1 cellular context compared by ENCODE assay signal in the genomic region with DNA sequence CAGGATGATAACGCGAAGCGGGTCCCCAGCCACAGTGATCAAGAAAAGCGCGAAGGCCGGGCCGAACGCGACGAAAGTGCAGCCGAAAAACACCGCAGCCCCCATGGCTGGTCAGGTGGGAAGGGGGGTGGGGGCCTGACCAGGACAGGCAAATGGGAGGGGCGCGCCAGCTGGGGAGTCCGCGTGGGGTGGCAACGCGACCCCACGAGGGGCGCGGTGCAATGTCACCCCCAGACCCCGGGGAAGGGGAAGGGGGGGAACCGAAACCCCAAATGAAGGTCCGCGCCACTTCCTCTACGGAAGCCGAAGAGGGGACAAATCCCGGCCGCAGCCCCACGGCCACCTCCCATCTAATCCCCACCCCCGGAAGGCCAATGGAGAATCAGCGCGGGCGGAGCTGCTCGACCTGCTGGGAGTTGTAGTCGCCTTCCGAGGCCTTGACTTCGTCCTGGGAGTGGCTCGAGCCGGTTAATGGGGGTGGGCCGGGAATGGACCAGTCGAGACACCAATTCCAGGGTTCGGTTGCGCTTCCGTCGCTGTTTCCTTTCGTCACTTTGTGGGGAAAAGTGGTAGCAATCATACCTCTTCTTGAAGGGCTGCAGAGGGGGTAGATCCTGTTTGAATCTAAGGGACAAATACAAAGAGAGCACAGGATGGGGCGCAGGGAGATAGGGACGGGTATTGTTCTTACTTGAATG.
TF ChIP-seq lines count a peak whose summit lies in the region.

APH1A (minus strand) TSS at position 311 of the 698 bp plus-strand sequence; CDS start at position 105, 206 bp downstream.

TF ChIP-seq in HepG2, 621 proteins besides CTCF, POLR2A, EP300 and RAD21 (continued from another document and continues in another):
- TF ChIP-seq AFF4 (CRISPR knock-in tag; IDR thresholded peaks at IDR 0.05) (no peak), RAD51 (IDR thresholded peaks at IDR 0.05; ENCODE audit: borderline replicate concordance) (no peak), ARID2 (CRISPR knock-in tag; IDR thresholded peaks at IDR 0.05; ENCODE audit: borderline replicate concordance) (no peak), ZNF253 (CRISPR knock-in tag; IDR thresholded peaks at IDR 0.05; ENCODE audit: borderline replicate concordance) (no peak), ZNF12 (CRISPR knock-in tag; IDR thresholded peaks at IDR 0.05) (no peak), ZNF816 (CRISPR knock-in tag; IDR thresholded peaks at IDR 0.05; ENCODE audit: borderline replicate concordance) (no peak), ZNF766 (CRISPR knock-in tag; IDR thresholded peaks at IDR 0.05; ENCODE audit: borderline replicate concordance) (no peak), ZBTB14 (CRISPR knock-in tag; IDR thresholded peaks at IDR 0.05) (no peak), ZNF678 (CRISPR knock-in tag; IDR thresholded peaks at IDR 0.05) (no peak), ZNF749 (CRISPR knock-in tag; IDR thresholded peaks at IDR 0.05; ENCODE audit: borderline replicate concordance) (0 out of 2 replicates have a peak, but pooled peaks have one; percentile 15), RBAK (CRISPR knock-in tag; IDR thresholded peaks at IDR 0.05) (no peak), TMF1 (CRISPR knock-in tag; IDR thresholded peaks at IDR 0.05; ENCODE audit: low read depth) (no peak), ZC3H4 (CRISPR knock-in tag; IDR thresholded peaks at IDR 0.05; ENCODE audit: borderline replicate concordance) (no peak), ZNF446 (CRISPR knock-in tag; IDR thresholded peaks at IDR 0.05) (no peak), ZFX (CRISPR knock-in tag; IDR thresholded peaks at IDR 0.05; ENCODE audit: low read depth) (peak; percentile 75), ZC3H13 (CRISPR knock-in tag; IDR thresholded peaks at IDR 0.05) (no peak), SOX6 (IDR thresholded peaks at IDR 0.05) (no peak), SOX6 (CRISPR knock-in tag; IDR thresholded peaks at IDR 0.05) (peak; percentile 57), ZNF205 (CRISPR knock-in tag; IDR thresholded peaks at IDR 0.05) (no peak), ZKSCAN1 (IDR thresholded peaks at IDR 0.05; ENCODE audit: low read length) (no peak), ZNF232 (CRISPR knock-in tag; IDR thresholded peaks at IDR 0.05; ENCODE audit: borderline replicate concordance) (peak; percentile 44; the same call in 1 of the 2 replicates), BORCS8-MEF2B (CRISPR knock-in tag; IDR thresholded peaks at IDR 0.05) (no peak; the same call in 1 of the 2 replicates), ZNF354B (CRISPR knock-in tag; IDR thresholded peaks at IDR 0.05) (no peak), SRY (CRISPR knock-in tag; IDR thresholded peaks at IDR 0.05) (0 out of 2 replicates have a peak, but pooled peaks have one; percentile 78), ZNF33B (CRISPR knock-in tag; IDR thresholded peaks at IDR 0.05) (no peak), PRPF4 (IDR thresholded peaks at IDR 0.05; ENCODE audit: low read depth, low read length, poor library complexity, severe bottlenecking) (no peak), ZBTB1 (CRISPR knock-in tag; IDR thresholded peaks at IDR 0.05; ENCODE audit: borderline replicate concordance) (no peak), HNF4A (CRISPR knock-in tag; IDR thresholded peaks at IDR 0.05) (0 out of 2 replicates have a peak, but pooled peaks have one; percentile 16), ZNF335 (CRISPR knock-in tag; IDR thresholded peaks at IDR 0.05) (peak; percentile 56; the same call in 1 of the 2 replicates), POLR2AphosphoS2 (IDR thresholded peaks at IDR 0.05; ENCODE audit: low read depth, low read length) (no peak), EED (CRISPR knock-in tag; IDR thresholded peaks at IDR 0.05) (peak; percentile 87; the same call in 1 of the 2 replicates), MNT (IDR thresholded peaks at IDR 0.05) (no peak), SETDB1 (CRISPR knock-in tag; IDR thresholded peaks at IDR 0.05; ENCODE audit: borderline replicate concordance) (no peak), SPEN (CRISPR knock-in tag; IDR thresholded peaks at IDR 0.05; ENCODE audit: low read depth) (no peak; the same call in 1 of the 2 replicates), ZNF773 (CRISPR knock-in tag; IDR thresholded peaks at IDR 0.05; ENCODE audit: borderline replicate concordance) (peak; percentile 52; the same call in 1 of the 2 replicates), XRCC5 (optimal IDR thresholded peaks at IDR 0.05; ENCODE audit: low read length) (peak; percentile 79), NFE2 (CRISPR knock-in tag; IDR thresholded peaks at IDR 0.05) (no peak), ZNF296 (CRISPR knock-in tag; conservative IDR thresholded peaks at IDR 0.05) (no peak), CCDC6 (CRISPR knock-in tag; IDR thresholded peaks at IDR 0.05) (no peak), ZNF644 (CRISPR knock-in tag; IDR thresholded peaks at IDR 0.05; ENCODE audit: low read depth) (no peak)
- TF ChIP-seq, protein P1, sequence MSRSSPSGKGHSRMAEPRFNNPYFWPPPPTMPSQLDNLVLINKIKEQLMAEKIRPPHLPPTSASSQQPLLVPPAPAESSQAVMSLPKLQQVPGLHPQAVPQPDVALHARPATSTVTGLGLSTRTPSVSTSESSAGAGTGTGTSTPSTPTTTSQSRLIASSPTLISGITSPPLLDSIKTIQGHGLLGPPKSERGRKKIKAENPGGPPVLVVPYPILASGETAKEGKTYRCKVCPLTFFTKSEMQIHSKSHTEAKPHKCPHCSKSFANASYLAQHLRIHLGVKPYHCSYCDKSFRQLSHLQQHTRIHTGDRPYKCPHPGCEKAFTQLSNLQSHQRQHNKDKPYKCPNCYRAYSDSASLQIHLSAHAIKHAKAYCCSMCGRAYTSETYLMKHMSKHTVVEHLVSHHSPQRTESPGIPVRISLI (CRISPR knock-in tag; IDR thresholded peaks at IDR 0.05; ENCODE audit: borderline replicate concordance): no peak
- TF ChIP-seq, protein P2, sequence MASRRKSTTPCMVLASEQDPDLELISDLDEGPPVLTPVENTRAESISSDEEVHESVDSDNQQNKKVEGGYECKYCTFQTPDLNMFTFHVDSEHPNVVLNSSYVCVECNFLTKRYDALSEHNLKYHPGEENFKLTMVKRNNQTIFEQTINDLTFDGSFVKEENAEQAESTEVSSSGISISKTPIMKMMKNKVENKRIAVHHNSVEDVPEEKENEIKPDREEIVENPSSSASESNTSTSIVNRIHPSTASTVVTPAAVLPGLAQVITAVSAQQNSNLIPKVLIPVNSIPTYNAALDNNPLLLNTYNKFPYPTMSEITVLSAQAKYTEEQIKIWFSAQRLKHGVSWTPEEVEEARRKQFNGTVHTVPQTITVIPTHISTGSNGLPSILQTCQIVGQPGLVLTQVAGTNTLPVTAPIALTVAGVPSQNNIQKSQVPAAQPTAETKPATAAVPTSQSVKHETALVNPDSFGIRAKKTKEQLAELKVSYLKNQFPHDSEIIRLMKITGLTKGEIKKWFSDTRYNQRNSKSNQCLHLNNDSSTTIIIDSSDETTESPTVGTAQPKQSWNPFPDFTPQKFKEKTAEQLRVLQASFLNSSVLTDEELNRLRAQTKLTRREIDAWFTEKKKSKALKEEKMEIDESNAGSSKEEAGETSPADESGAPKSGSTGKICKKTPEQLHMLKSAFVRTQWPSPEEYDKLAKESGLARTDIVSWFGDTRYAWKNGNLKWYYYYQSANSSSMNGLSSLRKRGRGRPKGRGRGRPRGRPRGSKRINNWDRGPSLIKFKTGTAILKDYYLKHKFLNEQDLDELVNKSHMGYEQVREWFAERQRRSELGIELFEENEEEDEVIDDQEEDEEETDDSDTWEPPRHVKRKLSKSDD (CRISPR knock-in tag; IDR thresholded peaks at IDR 0.05; ENCODE audit: low read depth): no peak
- TF ChIP-seq, protein P3, sequence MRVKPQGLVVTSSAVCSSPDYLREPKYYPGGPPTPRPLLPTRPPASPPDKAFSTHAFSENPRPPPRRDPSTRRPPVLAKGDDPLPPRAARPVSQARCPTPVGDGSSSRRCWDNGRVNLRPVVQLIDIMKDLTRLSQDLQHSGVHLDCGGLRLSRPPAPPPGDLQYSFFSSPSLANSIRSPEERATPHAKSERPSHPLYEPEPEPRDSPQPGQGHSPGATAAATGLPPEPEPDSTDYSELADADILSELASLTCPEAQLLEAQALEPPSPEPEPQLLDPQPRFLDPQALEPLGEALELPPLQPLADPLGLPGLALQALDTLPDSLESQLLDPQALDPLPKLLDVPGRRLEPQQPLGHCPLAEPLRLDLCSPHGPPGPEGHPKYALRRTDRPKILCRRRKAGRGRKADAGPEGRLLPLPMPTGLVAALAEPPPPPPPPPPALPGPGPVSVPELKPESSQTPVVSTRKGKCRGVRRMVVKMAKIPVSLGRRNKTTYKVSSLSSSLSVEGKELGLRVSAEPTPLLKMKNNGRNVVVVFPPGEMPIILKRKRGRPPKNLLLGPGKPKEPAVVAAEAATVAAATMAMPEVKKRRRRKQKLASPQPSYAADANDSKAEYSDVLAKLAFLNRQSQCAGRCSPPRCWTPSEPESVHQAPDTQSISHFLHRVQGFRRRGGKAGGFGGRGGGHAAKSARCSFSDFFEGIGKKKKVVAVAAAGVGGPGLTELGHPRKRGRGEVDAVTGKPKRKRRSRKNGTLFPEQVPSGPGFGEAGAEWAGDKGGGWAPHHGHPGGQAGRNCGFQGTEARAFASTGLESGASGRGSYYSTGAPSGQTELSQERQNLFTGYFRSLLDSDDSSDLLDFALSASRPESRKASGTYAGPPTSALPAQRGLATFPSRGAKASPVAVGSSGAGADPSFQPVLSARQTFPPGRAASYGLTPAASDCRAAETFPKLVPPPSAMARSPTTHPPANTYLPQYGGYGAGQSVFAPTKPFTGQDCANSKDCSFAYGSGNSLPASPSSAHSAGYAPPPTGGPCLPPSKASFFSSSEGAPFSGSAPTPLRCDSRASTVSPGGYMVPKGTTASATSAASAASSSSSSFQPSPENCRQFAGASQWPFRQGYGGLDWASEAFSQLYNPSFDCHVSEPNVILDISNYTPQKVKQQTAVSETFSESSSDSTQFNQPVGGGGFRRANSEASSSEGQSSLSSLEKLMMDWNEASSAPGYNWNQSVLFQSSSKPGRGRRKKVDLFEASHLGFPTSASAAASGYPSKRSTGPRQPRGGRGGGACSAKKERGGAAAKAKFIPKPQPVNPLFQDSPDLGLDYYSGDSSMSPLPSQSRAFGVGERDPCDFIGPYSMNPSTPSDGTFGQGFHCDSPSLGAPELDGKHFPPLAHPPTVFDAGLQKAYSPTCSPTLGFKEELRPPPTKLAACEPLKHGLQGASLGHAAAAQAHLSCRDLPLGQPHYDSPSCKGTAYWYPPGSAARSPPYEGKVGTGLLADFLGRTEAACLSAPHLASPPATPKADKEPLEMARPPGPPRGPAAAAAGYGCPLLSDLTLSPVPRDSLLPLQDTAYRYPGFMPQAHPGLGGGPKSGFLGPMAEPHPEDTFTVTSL (CRISPR knock-in tag; IDR thresholded peaks at IDR 0.05; ENCODE audit: borderline replicate concordance): no peak
- TF ChIP-seq, protein P4, sequence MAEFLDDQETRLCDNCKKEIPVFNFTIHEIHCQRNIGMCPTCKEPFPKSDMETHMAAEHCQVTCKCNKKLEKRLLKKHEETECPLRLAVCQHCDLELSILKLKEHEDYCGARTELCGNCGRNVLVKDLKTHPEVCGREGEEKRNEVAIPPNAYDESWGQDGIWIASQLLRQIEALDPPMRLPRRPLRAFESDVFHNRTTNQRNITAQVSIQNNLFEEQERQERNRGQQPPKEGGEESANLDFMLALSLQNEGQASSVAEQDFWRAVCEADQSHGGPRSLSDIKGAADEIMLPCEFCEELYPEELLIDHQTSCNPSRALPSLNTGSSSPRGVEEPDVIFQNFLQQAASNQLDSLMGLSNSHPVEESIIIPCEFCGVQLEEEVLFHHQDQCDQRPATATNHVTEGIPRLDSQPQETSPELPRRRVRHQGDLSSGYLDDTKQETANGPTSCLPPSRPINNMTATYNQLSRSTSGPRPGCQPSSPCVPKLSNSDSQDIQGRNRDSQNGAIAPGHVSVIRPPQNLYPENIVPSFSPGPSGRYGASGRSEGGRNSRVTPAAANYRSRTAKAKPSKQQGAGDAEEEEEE (CRISPR knock-in tag; IDR thresholded peaks at IDR 0.05; ENCODE audit: borderline replicate concordance): no peak
